In the genomic region with DNA sequence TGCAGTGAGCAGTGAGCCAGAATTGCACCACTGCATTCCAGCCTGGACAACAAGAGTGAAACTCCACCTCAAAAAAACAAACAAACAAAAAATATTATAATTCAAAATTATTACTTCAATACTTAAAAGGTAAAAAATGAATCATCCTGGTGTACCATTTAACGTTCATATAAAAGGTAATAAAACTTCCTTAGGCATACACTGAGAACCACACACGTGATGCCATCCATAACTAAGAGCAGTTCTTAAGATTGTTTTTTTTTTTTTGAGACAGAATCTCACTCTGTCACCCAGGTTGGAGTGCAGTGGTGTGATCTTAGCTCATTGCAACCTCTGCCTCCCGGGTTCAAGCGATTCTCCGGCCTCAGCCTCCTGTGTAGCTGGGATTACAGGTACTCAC, we compare ENCODE assay signal across 19 cellular contexts. TPM values are rescaled to one million over a fixed set of nuclear protein-coding genes. Genes with fewer than 3 reads are reported as not detected.
DNase-seq lines count a peak whose midpoint lies in the region; ATAC-seq and TF ChIP-seq lines count a peak whose summit lies in the region.
"Had no signal": no experiment of that assay in that cellular context is flagged by ENCODE, and none has a peak within 500 bp of the region (broad histone marks: within the 10 kb centered on the region; RNA-seq: fewer than 3 reads in every experiment).

No MANE protein-coding gene starts in this region.

- peaks cover 36% of the 10 kb centered on the region for H4K20me1 ChIP-seq in PC-3 (ENCODE audit: low read length)

- H3K36me3 Mint-ChIP-seq in endodermal cell (ENCODE audit: low read depth) (peaks cover 75% of the 10 kb centered on the region), progenitor cell of endocrine pancreas (ENCODE audit: insufficient read depth) (peaks cover 49% of the 10 kb centered on the region)

- H3K4me3 Mint-ChIP-seq in endodermal cell, result no peak overlapping the region
- no peak overlapping the region for H3K4me3 Mint-ChIP-seq in progenitor cell of endocrine pancreas (ENCODE audit: low read depth)
- H3K4me3 Mint-ChIP-seq: B cell; CD4-positive, alpha-beta T cell; CD8-positive, alpha-beta T cell had no signal

- peaks cover 42% of the 10 kb centered on the region for H3K36me3 ChIP-seq in PC-3 (ENCODE audit: low read depth, low read length)
- H3K36me3 ChIP-seq in endodermal cell (ENCODE audit: control insufficient read depth, insufficient read depth, low read length), result peaks cover 71% of the 10 kb centered on the region
- H3K36me3 ChIP-seq in mucosa of descending colon (ENCODE audit: low read depth), result no peaks in the 10 kb centered on the region

- POLR2A ChIA-PET in PC-3 (lab: Charles Lee; ENCODE audit: unreplicated experiment), result interaction anchor here (0.6 to 1.2 kb wide), 3 partner anchors 30 to 102 kb away, joined by 3 to 8 read pairs (median 5); a partner anchor contains a TSS

- CTCF ChIA-PET in PC-3 (lab: Charles Lee), result no interaction called here

- H3K27me3 Mint-ChIP-seq in endodermal cell (ENCODE audit: insufficient read depth) (no peaks in the 10 kb centered on the region), progenitor cell of endocrine pancreas (no peaks in the 10 kb centered on the region)
- H3K27me3 Mint-ChIP-seq: B cell; CD4-positive, alpha-beta T cell had no signal

- no peak overlapping the region for H3K27ac ChIP-seq in PC-3 (ENCODE audit: low read length)
- no peak overlapping the region for H3K27ac ChIP-seq in endodermal cell (ENCODE audit: low read depth, low read length)
- no peak overlapping the region for H3K27ac ChIP-seq in substantia nigra (ENCODE audit: low read depth, low read length, poor library complexity, severe bottlenecking)
- H3K27ac ChIP-seq: 22Rv1; A549; BLaER1 treated with 17β-estradiol and CSF1 and Interleukin-3, amounts not matched to agents 10 nM and 100 nM; C4-2B had no signal

- H3K4me2 ChIP-seq in PC-3 (ENCODE audit: low read length), result no peak overlapping the region
- H3K4me2 ChIP-seq: A549; BLaER1 treated with 17β-estradiol and CSF1 and Interleukin-3, amounts not matched to agents 10 nM and 100 nM had no signal

- H3K27ac Mint-ChIP-seq in endodermal cell (no peak overlapping the region), progenitor cell of endocrine pancreas (peak overlapping the region; percentile 13)
- H3K27ac Mint-ChIP-seq: B cell; CD4-positive, alpha-beta T cell; CD8-positive, alpha-beta T cell had no signal

- H3K4me1 ChIP-seq in PC-3 (ENCODE audit: insufficient read depth, low read length) (no peaks in the 10 kb centered on the region), endodermal cell (ENCODE audit: control insufficient read depth, insufficient read depth, low read length) (no peaks in the 10 kb centered on the region), mucosa of descending colon (ENCODE audit: low read depth) (peaks cover 3% of the 10 kb centered on the region)
- H3K4me1 ChIP-seq: Caco-2 had no signal

- no peak for TF ChIP-seq CTCF in PC-3 (conservative IDR thresholded peaks at IDR 0.05; ENCODE audit: low read depth, low read length)
- no peak for TF ChIP-seq CTCF in endodermal cell (conservative IDR thresholded peaks at IDR 0.05)
- TF ChIP-seq CTCF in mucosa of descending colon (IDR thresholded peaks at IDR 0.05), result no peak
- TF ChIP-seq CTCF in progenitor cell of endocrine pancreas (IDR thresholded peaks at IDR 0.05; ENCODE audit: unreplicated experiment), result no peak

- DNase-seq in PC-3 (no peak), endodermal cell (no peak), mucosa of descending colon (no peak), progenitor cell of endocrine pancreas (ENCODE audit: low spot score, unreplicated experiment) (no peak), amniotic stem cell (lab: John Stamatoyannopoulos, UW) (no peak), substantia nigra (lab: John Stamatoyannopoulos, UW) (no peak)
- DNase-seq: AML-193; Caco-2; Calu3; CD4-positive, alpha-beta T cell; CD8-positive, alpha-beta T cell; DMS79 treated with DMSO at 0.1 percent for 48 hours; GF-D8 had no signal

- 95 to 98% methylated on average over 5 of the region's 5 CpGs for WGBS in endodermal cell (ENCODE audit: insufficient coverage in 1 of 2, insufficient read length in 1 of 2), 2 experiments

- intact Hi-C loops in PC-3 (cut with micrococcal nuclease) (no loop called here), mucosa of descending colon (cut with DNase I, micrococcal nuclease) (no loop called here)

- peaks cover 8% of the 10 kb centered on the region; the same call in 1 of the 2 replicates for H3K9me3 ChIP-seq in PC-3 (ENCODE audit: low read length)
- peaks cover 47% of the 10 kb centered on the region for H3K9me3 ChIP-seq in endodermal cell (ENCODE audit: control insufficient read depth, low read length)
- H3K9me3 ChIP-seq in mucosa of descending colon, result peaks cover 22% of the 10 kb centered on the region
- H3K9me3 ChIP-seq: Caco-2 had no signal

- H2AFZ ChIP-seq in PC-3 (ENCODE audit: low read length), result no peak overlapping the region

- peaks cover 39% of the 10 kb centered on the region for H3K9me3 Mint-ChIP-seq in endodermal cell
- peaks cover 17% of the 10 kb centered on the region for H3K9me3 Mint-ChIP-seq in progenitor cell of endocrine pancreas (ENCODE audit: low read depth)

- H3K4me1 Mint-ChIP-seq in endodermal cell (no peaks in the 10 kb centered on the region), progenitor cell of endocrine pancreas (ENCODE audit: low read depth) (no peaks in the 10 kb centered on the region)

- H3F3A ChIP-seq in PC-3 (ENCODE audit: low read length, unreplicated experiment), result no peaks in the 10 kb centered on the region

- no peaks in the 10 kb centered on the region for H3K9me2 ChIP-seq in PC-3 (replicated peaks; ENCODE audit: low read length)

- H3K9ac ChIP-seq in PC-3 (ENCODE audit: low read length), result no peak overlapping the region
- H3K9ac ChIP-seq in endodermal cell (ENCODE audit: extremely low read depth, low read length, poor library complexity, severe bottlenecking), result no peak overlapping the region
- H3K9ac ChIP-seq: BLaER1 treated with 17β-estradiol and CSF1 and Interleukin-3, amounts not matched to agents 10 nM and 100 nM had no signal

- ATAC-seq in PC-3 (peak; percentile 50), mucosa of descending colon (peak; percentile 56)
- no peak for ATAC-seq in activated CD4-positive, CD25-positive, alpha-beta regulatory T cell treated with anti-CD3 and anti-CD28 coated beads, Interleukin-2, amount 50 U/mL, for 24 hours
- ATAC-seq: A549; CD8-positive, alpha-beta T cell had no signal

- BruUV-seq in PC-3 (replicated peaks; lab: Mats Ljungman, UMichigan), result no TSS peak

- H3K79me2 ChIP-seq in PC-3 (ENCODE audit: low read length), result peaks cover 98% of the 10 kb centered on the region

- H3K27me3 ChIP-seq in PC-3 (ENCODE audit: low read length), result no peaks in the 10 kb centered on the region
- H3K27me3 ChIP-seq in endodermal cell (ENCODE audit: control insufficient read depth, insufficient read depth, low read length, poor library complexity, severe bottlenecking), result no peaks in the 10 kb centered on the region
- H3K27me3 ChIP-seq: BLaER1 treated with 17β-estradiol and CSF1 and Interleukin-3, amounts not matched to agents 10 nM and 100 nM had no signal

- H3K4me3 ChIP-seq in PC-3 (ENCODE audit: low read length) (no peak overlapping the region), endodermal cell (ENCODE audit: low read length) (peak overlapping the region; percentile 28), mucosa of descending colon (no peak overlapping the region)
- H3K4me3 ChIP-seq: A549 had no signal

RNA-seq across cellular contexts. Expression of a gene that starts 29.4 kb away (rescaled TPM):
- 354 and 377 TPM in 2 replicates for total RNA-seq in PC-3 (2014; rRNA removed)
- total RNA-seq in endodermal cell, result 100 to 1,000 TPM; 357 to 374 TPM
- polyA plus RNA-seq in endodermal cell (2013, experiment 1 of 2), result 600 TPM
- polyA plus RNA-seq in endodermal cell (2013, experiment 2 of 2), result 600 TPM
- 100 to 1,000 TPM; 204 to 256 (median 251) TPM for total RNA-seq in mucosa of descending colon
- 357 and 378 TPM in 2 replicates for total RNA-seq in progenitor cell of endocrine pancreas

RNA-seq across cellular contexts. Expression of a gene that starts 45.8 kb away (rescaled TPM):
- 23.0 and 34.3 TPM in 2 replicates for total RNA-seq in PC-3 (2014; rRNA removed)
- total RNA-seq in endodermal cell, result 10 to 100 TPM; 49.1 to 50.4 TPM
- 44.3 TPM for polyA plus RNA-seq in endodermal cell (2013, experiment 1 of 2)
- polyA plus RNA-seq in endodermal cell (2013, experiment 2 of 2), result 38.5 TPM
- 10 to 100 TPM; 20.9 to 22.8 (median 21.0) TPM for total RNA-seq in mucosa of descending colon
- 53.1 and 53.6 TPM in 2 replicates for total RNA-seq in progenitor cell of endocrine pancreas

Comparison
In these comparisons a context has a peak if more than half of its experiments do, and no peak if none do; other contexts are left out.
1. ATAC-seq: peak in PC-3 (single experiment) and mucosa of descending colon (single experiment); none in activated CD4-positive, CD25-positive, alpha-beta regulatory T cell treated with anti-CD3 and anti-CD28 coated beads, Interleukin-2, amount 50 U/mL, for 24 hours (0 of 2).